Comparison of ENCODE assay signal across 8 cellular contexts in genomic region chr1:65459397-65459768, GRCh38.
DNase-seq lines count a peak whose midpoint lies in the region; ATAC-seq and TF ChIP-seq lines count a peak whose summit lies in the region.

No MANE protein-coding gene starts in this region.

- no peak overlapping the region for H3K4me3 ChIP-seq in WI38 (ENCODE audit: low read depth, low read length)

- TF ChIP-seq CTCF in WI38 (IDR thresholded peaks at IDR 0.05; ENCODE audit: low read depth, low read length) = peak; percentile 28

- in situ Hi-C loops in KBM-7 (cut with MboI; ENCODE audit: low pct_unique_long_range_greater_than_20kb, low sequenced_read_pairs) = no loop called here

- DNase-seq in NCI-H1092 treated with DMSO at 0.1 percent for 48 hours (lab: John Stamatoyannopoulos, UW) = peak; percentile 3
- DNase-seq in NCI-H1092 (lab: John Stamatoyannopoulos, UW) = no peak
- DNase-seq in KBM-7 = peak; percentile 69
- peak; percentile 31 for DNase-seq in left kidney (ENCODE audit: low read depth, low spot score)
- DNase-seq in activated CD4-positive, alpha-beta T cell treated with anti-CD3 and anti-CD28 coated beads, Interleukin-2, amount 50 U/mL, for 48 hours = no peak

- ATAC-seq in GM21526 (IDR thresholded peaks at IDR 0.05; ENCODE audit: low FRiP score, unreplicated experiment) (peak; percentile 83), GM21515 (IDR thresholded peaks at IDR 0.05; ENCODE audit: unreplicated experiment) (no peak)

Comparison
In these comparisons a context has a peak if more than half of its experiments do, and no peak if none do; other contexts are left out.
1. DNase-seq: peak in NCI-H1092 treated with DMSO at 0.1 percent for 48 hours (single experiment), KBM-7 (single experiment) and left kidney (single experiment); none in NCI-H1092 (single experiment) and activated CD4-positive, alpha-beta T cell treated with anti-CD3 and anti-CD28 coated beads, Interleukin-2, amount 50 U/mL, for 48 hours (0 of 2).